In the genomic region with DNA sequence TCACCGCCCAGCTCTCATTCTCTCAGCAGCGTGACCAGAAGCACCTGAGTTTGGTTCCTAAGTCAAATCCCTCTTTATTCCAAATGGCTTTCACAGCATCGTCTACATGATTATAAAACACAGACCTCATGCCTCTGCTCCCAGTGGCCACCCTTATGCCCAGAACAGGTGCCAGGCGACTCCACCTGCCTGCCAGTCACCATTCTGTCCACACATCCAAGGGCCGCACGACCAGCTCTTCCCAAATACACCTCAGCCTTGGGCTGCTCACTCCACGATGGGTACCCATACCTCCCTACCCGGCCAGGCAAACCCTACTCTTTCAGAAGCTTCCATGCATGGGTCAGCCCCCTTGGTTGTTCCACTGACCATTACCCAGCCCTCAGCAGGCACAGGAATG, we compare ENCODE assay signal across 35 cellular contexts.
"Had no signal": no experiment of that assay in that cellular context is flagged by ENCODE, and none has a peak within 500 bp of the region (broad histone marks: within the 10 kb centered on the region; RNA-seq: fewer than 3 reads in every experiment).

No MANE protein-coding gene starts in this region.

- H3K4me3 ChIP-seq: MG63 had no signal

- DNase-seq: Karpas-422, Kasumi-1, KBM-7, KG1, MG63, MM.1S, MV-4-11, NCI-H1048, NCI-H1092, NCI-H1092 treated with DMSO at 0.1 percent for 48 hours, NCI-H1105, NCI-H1105 treated with DMSO at 0.1 percent for 48 hours, NCI-H1417, NCI-H1417 treated with DMSO at 0.1 percent for 48 hours, NCI-H1436, NCI-H1436 treated with DMSO at 0.1 percent for 48 hours, NCI-H146, NCI-H1694, NCI-H1694 treated with DMSO at 0.1 percent for 48 hours, NCI-H187, NCI-H187 treated with DMSO at 0.1 percent for 48 hours, NCI-H1930, NCI-H2029, NCI-H2029 treated with DMSO at 0.1 percent for 48 hours, NCI-H2081, NCI-H2081 treated with DMSO at 0.1 percent for 48 hours, NCI-H2107, NCI-H2171, NCI-H2171 treated with DMSO at 0.1 percent for 48 hours, NCI-H2227 treated with DMSO at 0.1 percent for 48 hours, NCI-H226, NCI-H345, NCI-H446, NCI-H446 treated with DMSO at 0.1 percent for 48 hours had no signal

- H3K9me3 ChIP-seq: MG63 had no signal

- H3K27ac ChIP-seq: KMS-11 had no signal

- H3K27me3 ChIP-seq: MG63 had no signal

- H3K36me3 ChIP-seq: MG63 had no signal
